Comparison of ENCODE assay signal across 7 cellular contexts in genomic region chr17:7632492-7632894, GRCh38. TPM values are rescaled to one million over a fixed set of nuclear protein-coding genes. Genes with fewer than 3 reads are reported as not detected.
DNase-seq lines count a peak whose midpoint lies in the region; FAIRE-seq and TF ChIP-seq lines count a peak whose summit lies in the region.

No MANE protein-coding gene starts in this region.

- H3K36me3 ChIP-seq in spleen, result no peaks in the 10 kb centered on the region
- H3K36me3 ChIP-seq in small intestine (ENCODE audit: control insufficient read depth in 2 of 2, insufficient read depth in 2 of 2, low read length in 2 of 2), result no peaks in the 10 kb centered on the region

- H3K27ac ChIP-seq in spleen (no peak overlapping the region), small intestine (ENCODE audit: low read depth in 1 of 2, low read length in 1 of 2) (no peak overlapping the region)

- TF ChIP-seq POLR2A in spleen (IDR thresholded peaks at IDR 0.05), result no peak

- H3K4me3 ChIP-seq in fibroblast of mammary gland (ENCODE audit: control insufficient read depth, low read depth, low read length) (no peak overlapping the region), spleen (no peak overlapping the region), small intestine (ENCODE audit: low read depth in 1 of 2, low read length in 2 of 2) (no peak overlapping the region)

- intact Hi-C loops in spleen (cut with DNase I; ENCODE audit: low total_unique reads), result no loop called here

- H3K9me3 ChIP-seq in spleen (no peaks in the 10 kb centered on the region), small intestine (ENCODE audit: control insufficient read depth, low read depth) (no peaks in the 10 kb centered on the region)

- FAIRE-seq in small intestine (lab: Jason Lieb, UNC), result no peak

- H3K27me3 ChIP-seq in spleen (replicated peaks in 1 of 7) (peaks cover 0 to 9% (median 0%) of the 10 kb centered on the region in 7 donors), small intestine (ENCODE audit: control insufficient read depth in 2 of 2, insufficient read depth in 2 of 2, low read length in 2 of 2) (no peaks in the 10 kb centered on the region)

- H3K4me1 ChIP-seq in spleen, result peaks cover 3 to 13% (median 8%) of the 10 kb centered on the region in 6 donors
- H3K4me1 ChIP-seq in small intestine (ENCODE audit: control insufficient read depth in 2 of 2, insufficient read depth in 1 of 2, low read depth in 1 of 2, low read length in 1 of 2), result peaks cover 0 to 6% of the 10 kb centered on the region in 2 donors

- DNase-seq in ELF-1 (ENCODE audit: low read depth, low spot score) (peak; percentile 77), HuH-7 (ENCODE audit: low spot score) (peak; percentile 50), T1000 (lab: John Stamatoyannopoulos, UW) (peak; percentile 6), fibroblast of mammary gland (ENCODE audit: low read depth) (peak; percentile 65), spleen (no peak), ecto neural progenitor cell (ENCODE audit: low spot score) (no peak), small intestine (no peak)

- WGBS in spleen, 5 donors, result 39 to 50% (median 46%) methylated on average over 6 of the region's 6 CpGs
- WGBS in small intestine, 3 donors, result 43 to 52% (median 46%) methylated on average over 6 of the region's 6 CpGs

- TF ChIP-seq CTCF in fibroblast of mammary gland (conservative IDR thresholded peaks at IDR 0.05; ENCODE audit: control insufficient read depth, insufficient read depth, low read depth, low read length), result peak; percentile 62
- peak in 9 of 11 experiments; percentile 8 to 58 (median 43) for TF ChIP-seq CTCF in spleen (IDR thresholded peaks at IDR 0.05 in 8 of 11, conservative IDR thresholded peaks at IDR 0.05 in 3 of 11)

RNA-seq across cellular contexts. Expression of gene SHBG, which starts 2.6 kb away (rescaled TPM):
- total RNA-seq in spleen, result 1 to 10 TPM in 2 of 7 donors, under 1 TPM in 3, not detected in 2; 0.49 to 1.9 (median 0.70) TPM
- polyA plus RNA-seq in spleen (under 1 TPM; 0.27 to 0.35 (median 0.28) TPM), small intestine (10 to 100 TPM in 2 of 3 donors, 1 to 10 TPM in 1; 2.6 to 24.0 (median 17.2) TPM)

RNA-seq across cellular contexts. Expression of gene SAT2, which starts 4.9 kb away (rescaled TPM):
- 10 to 100 TPM; 65.1 to 98.6 (median 80.6) TPM for total RNA-seq in spleen
- 100 to 1,000 TPM; 116 to 229 (median 191) TPM for polyA plus RNA-seq in spleen
- 1,000 to 10,000 TPM in 2 of 3 donors, 100 to 1,000 TPM in 1; 204 to 1,210 (median 1,029) TPM for polyA plus RNA-seq in small intestine

RNA-seq across cellular contexts. Expression of gene FXR2, which starts 17.8 kb away (rescaled TPM):
- total RNA-seq in spleen, result 10 to 100 TPM; 17.7 to 29.3 (median 26.7) TPM
- polyA plus RNA-seq in spleen, result 10 to 100 TPM; 18.9 to 26.9 (median 20.4) TPM
- polyA plus RNA-seq in small intestine, result 10 to 100 TPM; 27.6 to 41.1 (median 34.2) TPM

RNA-seq across cellular contexts. Expression of gene ATP1B2, which starts 18.2 kb away (rescaled TPM):
- total RNA-seq in spleen, result 10 to 100 TPM in 1 of 7 donors, 1 to 10 TPM in 6; 3.8 to 10.1 (median 5.1) TPM
- polyA plus RNA-seq in spleen, result under 1 TPM; 0.26 to 0.56 (median 0.54) TPM
- polyA plus RNA-seq in small intestine, result 1 to 10 TPM in 1 of 3 donors, not detected in 2; 1.1 TPM

RNA-seq across cellular contexts. Expression of gene SOX15, which starts 42.6 kb away (rescaled TPM):
- total RNA-seq in spleen, result 1 to 10 TPM in 1 of 7 donors, under 1 TPM in 2, not detected in 4; 0.41 to 1.7 (median 0.64) TPM
- polyA plus RNA-seq in spleen (under 1 TPM; 0.20 to 0.44 (median 0.32) TPM), small intestine (1 to 10 TPM in 1 of 3 donors, not detected in 2; 1.3 TPM)

Comparison
In these comparisons a context has a peak if more than half of its experiments do, and no peak if none do; other contexts are left out.
1. DNase-seq: peak in ELF-1 (single experiment), HuH-7 (single experiment), T1000 (single experiment) and fibroblast of mammary gland (single experiment); none in spleen (single experiment), ecto neural progenitor cell (single experiment) and small intestine (single experiment).